In genomic region chr12:123139926-123140674, GRCh38 we compare ENCODE assay signal across 8 cellular contexts. TPM values are rescaled to one million over a fixed set of nuclear protein-coding genes. Genes with fewer than 3 reads are reported as not detected.
A peak's percentile ranks its signal among the peaks of the same experiment; 100 is the strongest.
DNase-seq lines count a peak whose midpoint lies in the region; ATAC-seq and TF ChIP-seq lines count a peak whose summit lies in the region.

No MANE protein-coding gene starts in this region.

- H3K27me3 ChIP-seq in NT2/D1 (ENCODE audit: insufficient read depth, insufficient read length) (no peaks in the 10 kb centered on the region), ovary (no peaks in the 10 kb centered on the region)

- peak overlapping the region; percentile 68 for H3K9ac ChIP-seq in NT2/D1 (ENCODE audit: insufficient read length, low read depth)

- TF ChIP-seq CTCF in Calu3 (IDR thresholded peaks at IDR 0.05; ENCODE audit: unreplicated experiment) (no peak), ovary (IDR thresholded peaks at IDR 0.05) (no peak), GM13976 (IDR thresholded peaks at IDR 0.05; ENCODE audit: borderline replicate concordance, control extremely low read depth, extremely low read depth, insufficient read depth, missing control alignments) (no peak)

- H3K27ac ChIP-seq in ovary, result peak overlapping the region; percentile 77 to 94

- no TSS peak for BruUV-seq in Calu3 (replicated peaks; lab: Mats Ljungman, UMichigan)

- no peaks in the 10 kb centered on the region for H3K9me3 ChIP-seq in NT2/D1 (ENCODE audit: insufficient read depth, low read length)
- H3K9me3 ChIP-seq in ovary, result no peaks in the 10 kb centered on the region

- no peaks in the 10 kb centered on the region for H3K9me3 Mint-ChIP-seq in Calu3 (ENCODE audit: low read depth, unreplicated experiment)

- no peak overlapping the region for H3K4me3 Mint-ChIP-seq in Calu3 (ENCODE audit: low read depth, unreplicated experiment)

- no peak for TF ChIP-seq POLR2A in ovary (IDR thresholded peaks at IDR 0.05)

- DNase-seq in Calu3, result peak; percentile 33
- DNase-seq in NT2/D1 (ENCODE audit: low read depth, low spot score), result no peak
- peak; percentile 59 to 70 (median 68) for DNase-seq in ovary
- no peak for DNase-seq in pons (ENCODE audit: low spot score)
- DNase-seq in DMS114 treated with DMSO at 0.1 percent for 48 hours (lab: John Stamatoyannopoulos, UW; ENCODE audit: unreplicated experiment), result no peak
- no peak for DNase-seq in GM13976 (ENCODE audit: low spot score)

- ATAC-seq in esophagus mucosa, result peak; percentile 29
- ATAC-seq in HG02938 (IDR thresholded peaks at IDR 0.05; ENCODE audit: unreplicated experiment), result no peak

- H3K4me1 Mint-ChIP-seq in Calu3 (ENCODE audit: low read depth, unreplicated experiment), result peaks cover 46% of the 10 kb centered on the region

- in situ Hi-C loops in GM13976 (cut with MboI; ENCODE audit: low sequenced_read_pairs, unreplicated experiment), result no loop called here

- peaks cover 18% of the 10 kb centered on the region for H3K4me1 ChIP-seq in NT2/D1 (ENCODE audit: insufficient read depth, insufficient read length)
- H3K4me1 ChIP-seq in ovary (ENCODE audit: insufficient read depth), result peaks cover 36% of the 10 kb centered on the region

- no peaks in the 10 kb centered on the region for H3K36me3 ChIP-seq in NT2/D1 (ENCODE audit: insufficient read depth, insufficient read length, low read length)
- H3K36me3 ChIP-seq in ovary, result no peaks in the 10 kb centered on the region

- WGBS in ovary, 3 donors, result 52 to 57% (median 55%) methylated on average over 6 of the region's 6 CpGs

- TF ChIP-seq EP300 in ovary (IDR thresholded peaks at IDR 0.05), result no peak

- no peak overlapping the region for H3K27ac Mint-ChIP-seq in Calu3 (ENCODE audit: unreplicated experiment)

- H3K27me3 Mint-ChIP-seq in Calu3 (ENCODE audit: unreplicated experiment), result no peaks in the 10 kb centered on the region

- peaks cover 4% of the 10 kb centered on the region for H3K36me3 Mint-ChIP-seq in Calu3 (ENCODE audit: insufficient read depth, unreplicated experiment)

- CTCF ChIA-PET in Calu3 (lab: Charles Lee), result interaction anchor here (0.6 to 1.1 kb wide), 4 partner anchors 13 to 721 kb away, joined by 3 to 11 read pairs (median 4); no protein-coding TSS in a partner anchor

- no peak overlapping the region for H3K4me3 ChIP-seq in NT2/D1 (ENCODE audit: insufficient read length, low read depth)
- H3K4me3 ChIP-seq in ovary, result no peak overlapping the region

- intact Hi-C loops in Calu3 (cut with micrococcal nuclease; ENCODE audit: unreplicated experiment), result loop anchor here (5.0 kb wide), 1 partner anchor 53 kb away; no protein-coding TSS in a partner anchor
- intact Hi-C loops in ovary (cut with DNase I), result loop anchor here in 2 of 4 donors (5.0 kb wide), 1 partner anchor 78 kb away; no protein-coding TSS in a partner anchor

RNA-seq across cellular contexts. Expression of gene PITPNM2, which starts 10.8 kb away (rescaled TPM):
- total RNA-seq in Calu3 (2022) (7.8 and 8.4 TPM in 2 replicates), esophagus mucosa (8.3 TPM), ovary (10 to 100 TPM; 11.1 to 71.8 (median 38.2) TPM)
- 10 to 100 TPM; 11.1 to 12.5 TPM for polyA plus RNA-seq in ovary

Comparison
In these comparisons a context has a peak if more than half of its experiments do, and no peak if none do; other contexts are left out.
1. DNase-seq: peak in Calu3 (single experiment) and ovary (5 of 5); none in NT2/D1 (single experiment), pons (single experiment), DMS114 treated with DMSO at 0.1 percent for 48 hours (single experiment) and GM13976 (single experiment).